Comparison of ENCODE assay signal across 1 cellular context in genomic region chr6:148144917-148145521, GRCh38.
TF ChIP-seq lines count a peak whose summit lies in the region.

No MANE protein-coding gene starts in this region.

TF ChIP-seq in GM12878, 131 proteins besides CTCF, POLR2A, EP300 and RAD21 (continued from another document):
- TF ChIP-seq ZNF592 (IDR thresholded peaks at IDR 0.05): no peak
- TF ChIP-seq PRDM15 (CRISPR knock-in tag; IDR thresholded peaks at IDR 0.05): no peak
- TF ChIP-seq YY1 (IDR thresholded peaks at IDR 0.05; ENCODE audit: low read depth, low read length): peak; percentile 53; the same call in 1 of the 2 replicates
- no peak for TF ChIP-seq POLR2AphosphoS5 (IDR thresholded peaks at IDR 0.05; ENCODE audit: low read length)
- no peak for TF ChIP-seq HSF1 (IDR thresholded peaks at IDR 0.05; ENCODE audit: low read depth, low read length)
- peak; percentile 61 for TF ChIP-seq CREB1 (IDR thresholded peaks at IDR 0.05; ENCODE audit: low read depth)
- TF ChIP-seq NR2C2 (IDR thresholded peaks at IDR 0.05; ENCODE audit: borderline replicate concordance, control insufficient read depth, insufficient read length, low read depth): no peak
- no peak for TF ChIP-seq FOS (IDR thresholded peaks at IDR 0.05; ENCODE audit: borderline replicate concordance, extremely low read depth, insufficient read length)
- peak; percentile 81 for TF ChIP-seq SMC3 (IDR thresholded peaks at IDR 0.05; ENCODE audit: borderline replicate concordance, low read length)
- TF ChIP-seq ATF3 (IDR thresholded peaks at IDR 0.05; ENCODE audit: borderline replicate concordance, extremely low read depth, low read depth, low read length): no peak
- TF ChIP-seq WRNIP1 (IDR thresholded peaks at IDR 0.05; ENCODE audit: borderline replicate concordance, low read depth, low read length): no peak
